ENCODE assay signal across 8 cellular contexts in the genomic region with DNA sequence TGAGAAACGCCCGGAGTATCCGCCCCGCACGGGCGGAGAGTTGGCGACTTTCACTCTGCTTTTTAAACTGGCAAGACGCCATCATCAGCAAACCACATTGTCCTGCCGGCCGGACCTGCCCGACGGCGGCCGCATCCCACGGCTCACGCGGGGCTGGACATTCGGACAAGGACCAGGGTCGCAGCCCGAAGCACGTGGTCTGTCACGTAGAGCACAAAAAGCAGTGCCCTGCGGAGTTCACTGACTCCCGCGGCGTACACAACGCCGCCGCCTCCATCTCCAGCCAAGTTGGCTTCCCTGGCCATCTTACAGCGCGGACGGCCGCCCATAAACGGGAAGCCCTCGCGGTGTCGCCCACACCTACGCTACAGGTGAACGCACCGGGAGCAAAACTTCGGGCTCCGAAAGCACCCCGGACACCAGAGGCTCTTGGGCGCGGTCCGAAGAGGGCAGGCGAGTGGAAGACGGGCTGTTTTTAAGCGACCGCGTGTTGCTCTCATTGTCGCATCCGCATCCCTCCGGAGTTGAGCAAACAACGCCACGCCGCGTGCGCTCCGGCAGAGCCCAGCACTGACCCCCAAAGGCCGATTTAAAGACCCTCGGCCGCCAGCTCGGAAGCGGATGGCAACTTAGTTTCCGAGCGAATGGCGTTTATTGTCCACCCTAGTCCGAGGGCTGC. TPM values are rescaled to one million over a fixed set of nuclear protein-coding genes. Genes with fewer than 3 reads are reported as not detected.
DNase-seq lines count a peak whose midpoint lies in the region; ATAC-seq, FAIRE-seq and TF ChIP-seq lines count a peak whose summit lies in the region.

No MANE protein-coding gene starts in this region.

- POLR2A ChIA-PET in A549 (lab: Yijun Ruan, JAX) (no interaction called here), K562 (lab: Yijun Ruan, JAX) (interaction anchor here (0.6 to 1.4 kb wide), 3 partner anchors 17 to 87 kb away, joined by 3 to 7 read pairs (median 3); no protein-coding TSS in a partner anchor)

- TF ChIP-seq CTCF in A549 (IDR thresholded peaks at IDR 0.05) = no peak
- no peak for TF ChIP-seq CTCF in K562 (IDR thresholded peaks at IDR 0.05 in 2 of 3, conservative IDR thresholded peaks at IDR 0.05 in 1 of 3; ENCODE audit: insufficient read depth in 2 of 3, low read depth in 1 of 3, low read length in 3 of 3)

- no peaks in the 10 kb centered on the region for H3K9me2 ChIP-seq in Karpas-422 (replicated peaks; ENCODE audit: insufficient read depth, low read length)

- H4K20me1 ChIP-seq in Karpas-422 (ENCODE audit: insufficient read depth, low read depth, low read length) (peaks cover 37% of the 10 kb centered on the region), K562 (replicated peaks; ENCODE audit: control insufficient read depth, insufficient read depth, low read length) (peaks cover 19% of the 10 kb centered on the region; the same call in 1 of the 2 replicates)

- no TSS peak for BruUV-seq in K562 (replicated peaks; lab: Mats Ljungman, UMichigan)

- H3K27me3 ChIP-seq in Karpas-422 (ENCODE audit: low read length) (no peaks in the 10 kb centered on the region), K562 (ENCODE audit: control insufficient read depth in 2 of 2, insufficient read depth in 2 of 2, low read length in 2 of 2) (no peaks in the 10 kb centered on the region), iPS-18a (ENCODE audit: control insufficient read depth, insufficient read depth, low read length) (no peaks in the 10 kb centered on the region)

- CTCF ChIA-PET in A549 (lab: Yijun Ruan, JAX) (no interaction called here), K562 (lab: Yijun Ruan, JAX; ENCODE audit: low intra/inter-chr PET ratio) (interaction anchor here (0.5 to 0.6 kb wide), 2 partner anchors 978 to 1429 kb away, joined by 3 read pairs; no protein-coding TSS in a partner anchor)

- H3K36me3 ChIP-seq in Karpas-422 (ENCODE audit: insufficient read depth, low read length) (peaks cover 4% of the 10 kb centered on the region), K562 (ENCODE audit: control insufficient read depth, insufficient read depth, low read length) (no peaks in the 10 kb centered on the region; the same call in 2 of the 3 replicates), iPS-18a (ENCODE audit: control insufficient read depth, low read depth, low read length) (no peaks in the 10 kb centered on the region)

- TF ChIP-seq POLR2A in A549 (IDR thresholded peaks at IDR 0.05; ENCODE audit: low read length) (no peak), K562 (conservative IDR thresholded peaks at IDR 0.05) (peak; percentile 22)

- peak overlapping the region; percentile 99 for H3K9ac ChIP-seq in Karpas-422 (ENCODE audit: low read length)
- H3K9ac ChIP-seq in K562 (ENCODE audit: insufficient read depth in 1 of 2, low read depth in 2 of 2, low read length in 2 of 2) = peak overlapping the region; percentile 95 to 100
- peak overlapping the region; percentile 99 for H3K9ac ChIP-seq in iPS-18a (ENCODE audit: low read length)

- H3K27ac ChIP-seq in A549 = peak overlapping the region; percentile 88 to 97
- H3K27ac ChIP-seq in Karpas-422 (ENCODE audit: low read length) = peak overlapping the region; percentile 65
- peak overlapping the region; percentile 88 for H3K27ac ChIP-seq in K562 (ENCODE audit: extremely low read depth, low read depth, low read length)
- H3K27ac ChIP-seq in iPS-18a (ENCODE audit: low read length) = peak overlapping the region; percentile 95
- H3K27ac ChIP-seq in skin epidermis = peak overlapping the region; percentile 57 to 96 (median 89)

- TF ChIP-seq EP300 in A549 (IDR thresholded peaks at IDR 0.05) (no peak), K562 (IDR thresholded peaks at IDR 0.05; ENCODE audit: low read length) (no peak)

- H3K9me3 ChIP-seq in A549 (no peaks in the 10 kb centered on the region), Karpas-422 (ENCODE audit: low read length) (no peaks in the 10 kb centered on the region), K562 (replicated peaks; ENCODE audit: control insufficient read depth, insufficient read depth, low read depth, low read length) (no peaks in the 10 kb centered on the region), iPS-18a (ENCODE audit: control insufficient read depth, low read depth, low read length) (no peaks in the 10 kb centered on the region)

- peak; percentile 25 to 59 for DNase-seq in A549 (ENCODE audit: low read depth in 1 of 2, low spot score in 1 of 2)
- DNase-seq in Karpas-422 = peak; percentile 75
- peak; percentile 2 for DNase-seq in T-helper 22 cell (ENCODE audit: low read depth)
- DNase-seq in K562 (ENCODE audit: extremely low read depth in 1 of 4, low spot score in 3 of 4) = peak; percentile 41 to 66 (median 48)

- H2AFZ ChIP-seq in Karpas-422 (ENCODE audit: low read length) (no peak overlapping the region), K562 (ENCODE audit: low read depth, low read length) (peak overlapping the region; percentile 6)

- intact Hi-C loops in K562 (cut with micrococcal nuclease) = loop anchor here (10.0 kb wide), 1 partner anchor 310 kb away; no protein-coding TSS in a partner anchor

- FAIRE-seq in A549 (lab: Jason Lieb, UNC) (no peak), K562 (lab: Jason Lieb, UNC) (no peak)

- peaks cover 37% of the 10 kb centered on the region for H3K4me1 ChIP-seq in A549
- H3K4me1 ChIP-seq in Karpas-422 (ENCODE audit: low read length) = peaks cover 41% of the 10 kb centered on the region
- peaks cover 20 to 30% of the 10 kb centered on the region in 2 experiments; a peak in 4 of 5 replicates for H3K4me1 ChIP-seq in K562 (replicated peaks in 1 of 2; ENCODE audit: control insufficient read depth in 2 of 2, insufficient read depth in 2 of 2, low read length in 2 of 2)
- H3K4me1 ChIP-seq in iPS-18a (ENCODE audit: control insufficient read depth, low read depth, low read length) = peaks cover 28% of the 10 kb centered on the region

- H3K4me3 ChIP-seq in A549 = peak overlapping the region; percentile 86
- H3K4me3 ChIP-seq in Karpas-422 (ENCODE audit: low read length) = peak overlapping the region; percentile 100
- peak overlapping the region; percentile 71 for H3K4me3 ChIP-seq in K562
- H3K4me3 ChIP-seq in iPS-18a (ENCODE audit: low read length) = peak overlapping the region; percentile 99
- peak overlapping the region; percentile 62 to 84 (median 78) for H3K4me3 ChIP-seq in skin epidermis

- 1% methylated on average over 66 of the region's 69 CpGs for WGBS in A549 (ENCODE audit: missing lambda C conversion rate)
- under 1% methylated on average over 67 of the region's 69 CpGs for WGBS in K562 (ENCODE audit: insufficient coverage, low coverage, missing lambda C conversion rate)

- no peaks in the 10 kb centered on the region for H3K9me1 ChIP-seq in K562 (ENCODE audit: control insufficient read depth, insufficient read depth, low read length)

- ATAC-seq in A549 (peak; percentile 40 to 63), GM19035 (IDR thresholded peaks at IDR 0.05; ENCODE audit: unreplicated experiment) (peak; percentile 12), K562 (peak; percentile 23), HG02970 (IDR thresholded peaks at IDR 0.05; ENCODE audit: low FRiP score, unreplicated experiment) (no peak)

- TF ChIP-seq RAD21 in A549 (conservative IDR thresholded peaks at IDR 0.05 in 1 of 2, IDR thresholded peaks at IDR 0.05 in 1 of 2) (no peak), K562 (CRISPR knock-in tag; conservative IDR thresholded peaks at IDR 0.05 in 1 of 2, IDR thresholded peaks at IDR 0.05 in 1 of 2) (no peak)

- in situ Hi-C loops in K562 (cut with MboI) = no loop called here

- H3K79me2 ChIP-seq in Karpas-422 (ENCODE audit: low read length) = peaks cover 60% of the 10 kb centered on the region
- H3K79me2 ChIP-seq in K562 (ENCODE audit: control insufficient read depth, insufficient read depth, low read length) = peaks cover 60% of the 10 kb centered on the region

- peak overlapping the region; percentile 86 for H3K4me2 ChIP-seq in A549
- H3K4me2 ChIP-seq in Karpas-422 (ENCODE audit: low read depth, low read length, poor library complexity, severe bottlenecking) = peak overlapping the region; percentile 93
- peak overlapping the region; percentile 76 for H3K4me2 ChIP-seq in K562 (ENCODE audit: insufficient read depth, low read length)

RNA-seq across cellular contexts. Expression of a gene that starts 1.0 kb away (rescaled TPM):
- 81.8 and 106 TPM in 2 replicates for polyA plus RNA-seq in A549 (2011; rRNA removed)
- 17.5 and 19.7 TPM in 2 replicates for polyA plus RNA-seq in A549 (2012; cell fraction: cytosol; rRNA removed)
- polyA plus RNA-seq in A549 (2012; cell fraction: nucleus; rRNA removed) = 8.7 and 14.1 TPM in 2 replicates
- 38.5 to 39.4 TPM (median 38.8 TPM) in 3 replicates for polyA plus RNA-seq in A549 (2017; fragmentation: RNase III; extraction: RNeasy Plus Mini Kit Qiagen cat#74134 plus additional on column Dnase treatment)
- 26.9 and 34.8 TPM in 2 replicates for polyA minus RNA-seq in A549 (2011; rRNA and poly(A)+ RNA removed)
- 73.7 and 117 TPM in 2 replicates for total RNA-seq in Karpas-422 (2014; rRNA removed; shearing (Covaris generic); ENCODE audit: low replicate concordance)
- 40.4 and 89.7 TPM in 2 replicates for total RNA-seq in K562 (2011; cell fraction: chromatin; rRNA removed; ENCODE audit: low replicate concordance)
- total RNA-seq in K562 (2011; cell fraction: nucleolus; rRNA removed) = 29.2 and 31.7 TPM in 2 replicates
- 62.3 and 112 TPM in 2 replicates for total RNA-seq in K562 (2011; cell fraction: nucleoplasm; rRNA removed)
- 57.6 and 73.2 TPM in 2 replicates for total RNA-seq in K562 (2014; rRNA removed)
- total RNA-seq in K562 (2014; rRNA removed; fragmentation: Illumina TruSeq; extraction: Trizol) = 118 and 135 TPM in 2 replicates
- total RNA-seq in K562 (2015; rRNA removed; fragmentation: Illumina TruSeq; extraction: Trizol) = 75.4 and 94.6 TPM in 2 replicates
- total RNA-seq in K562 (2021) = 99.3 and 110 TPM in 2 replicates
- polyA plus RNA-seq in K562 (2011; rRNA removed) = 83.8 and 100 TPM in 2 replicates
- polyA plus RNA-seq in K562 (2011; cell fraction: cytosol; rRNA removed) = 17.5 and 41.7 TPM in 2 replicates
- 24.2 and 26.2 TPM in 2 replicates for polyA plus RNA-seq in K562 (2011; cell fraction: nucleus; rRNA removed)
- polyA plus RNA-seq in K562 (2012) = 45.8 and 57.9 TPM in 2 replicates
- 157 and 185 TPM in 2 replicates for polyA plus RNA-seq in K562 (2014; fragmentation: Illumina TruSeq; extraction: Trizol)
- polyA plus RNA-seq in K562 (2014; fragmentation: Nextera tagmentation; extraction: Ambion mirVana) = 100 to 1,000 TPM; 141 to 165 TPM
- polyA plus RNA-seq in K562 (2014; rRNA removed) = 76.8 and 105 TPM in 2 replicates
- 70.8 and 77.5 TPM in 2 replicates for polyA minus RNA-seq in K562 (2011; rRNA and poly(A)+ RNA removed)
- polyA minus RNA-seq in K562 (2011; cell fraction: cytosol; rRNA and poly(A)+ RNA removed) = 42.1 and 62.9 TPM in 2 replicates
- 29.1 and 38.5 TPM in 2 replicates for polyA minus RNA-seq in K562 (2011; cell fraction: nucleus; rRNA and poly(A)+ RNA removed)

Comparison
In these comparisons a context has a peak if more than half of its experiments do, and no peak if none do; other contexts are left out.
1. DNase-seq: peak in every context shown above with its lines; median percentile 75 in Karpas-422; 48 in K562; 42 in A549; 2 in T-helper 22 cell.